In the genomic region with DNA sequence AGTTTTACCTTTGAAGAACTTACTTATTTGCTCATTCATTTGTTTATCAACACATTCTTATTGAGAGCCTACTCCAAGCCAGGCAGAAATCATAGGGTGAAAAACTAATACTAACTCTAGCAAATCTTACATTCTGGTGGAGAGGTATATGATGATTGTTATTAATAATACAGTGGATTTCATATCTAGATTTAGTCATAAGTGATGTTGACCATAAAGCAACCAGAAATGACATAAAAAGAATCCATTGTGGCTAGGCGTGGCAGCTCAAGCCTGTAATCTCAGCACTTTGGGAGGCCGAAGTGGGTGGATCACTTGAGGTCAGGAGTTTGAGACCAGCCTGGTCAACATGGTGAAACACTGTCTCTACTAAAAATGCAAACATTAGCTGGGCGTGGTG, we compare ENCODE assay signal across 13 cellular contexts. TPM values are rescaled to one million over a fixed set of nuclear protein-coding genes. Genes with fewer than 3 reads are reported as not detected.
DNase-seq lines count a peak whose midpoint lies in the region; ATAC-seq and TF ChIP-seq lines count a peak whose summit lies in the region.
"Had no signal": no experiment of that assay in that cellular context is flagged by ENCODE, and none has a peak within 500 bp of the region (broad histone marks: within the 10 kb centered on the region; RNA-seq: fewer than 3 reads in every experiment).

No MANE protein-coding gene starts in this region.

- CTCF ChIA-PET in CD8-positive, alpha-beta T cell (lab: Charles Lee), result no interaction called here
- CTCF ChIA-PET in T-cell (lab: Charles Lee), result no interaction called here

- peaks cover 8% of the 10 kb centered on the region for H3K36me3 ChIP-seq in CD8-positive, alpha-beta T cell (ENCODE audit: insufficient read depth, low read length)
- peaks cover 0 to 42% (median 3%) of the 10 kb centered on the region in 3 donors for H3K36me3 ChIP-seq in esophagus squamous epithelium

- no peak overlapping the region for H3K27ac ChIP-seq in CD8-positive, alpha-beta T cell (ENCODE audit: low read depth, low read length)
- peak overlapping the region; percentile 46 to 80 (median 73) for H3K27ac ChIP-seq in esophagus squamous epithelium

- H3K4me3 Mint-ChIP-seq in CD8-positive, alpha-beta T cell, result no peak overlapping the region
- no peak overlapping the region for H3K4me3 Mint-ChIP-seq in T-cell
- H3K4me3 Mint-ChIP-seq in stimulated activated effector memory CD8-positive, alpha-beta T cell treated with anti-CD3 and anti-CD28 coated beads, Interleukin-12 subunit alpha, Interleukin-12 subunit beta, amount 100 ng/mL, for 72 hours, result peak overlapping the region; percentile 5
- H3K4me3 Mint-ChIP-seq in osteocyte (ENCODE audit: unreplicated experiment), result no peak overlapping the region
- H3K4me3 Mint-ChIP-seq: CD8-positive, alpha-beta memory T cell had no signal

- peaks cover 72% of the 10 kb centered on the region for H3K4me1 Mint-ChIP-seq in CD8-positive, alpha-beta T cell (ENCODE audit: low read depth)
- H3K4me1 Mint-ChIP-seq in T-cell (peaks cover 62 to 72% (median 67%) of the 10 kb centered on the region in 3 donors), osteocyte (ENCODE audit: unreplicated experiment) (peaks cover 29% of the 10 kb centered on the region)
- H3K4me1 Mint-ChIP-seq in stimulated activated effector memory CD8-positive, alpha-beta T cell treated with anti-CD3 and anti-CD28 coated beads, Interleukin-12 subunit alpha, Interleukin-12 subunit beta, amount 100 ng/mL, for 72 hours, result peaks cover 54% of the 10 kb centered on the region

- H3K9me3 Mint-ChIP-seq in CD8-positive, alpha-beta T cell, result peaks cover 3% of the 10 kb centered on the region
- H3K9me3 Mint-ChIP-seq in T-cell (peaks cover 0 to 2% (median 0%) of the 10 kb centered on the region in 3 donors), osteocyte (ENCODE audit: unreplicated experiment) (peaks cover 5% of the 10 kb centered on the region)
- peaks cover 1% of the 10 kb centered on the region for H3K9me3 Mint-ChIP-seq in stimulated activated effector memory CD8-positive, alpha-beta T cell treated with anti-CD3 and anti-CD28 coated beads, Interleukin-12 subunit alpha, Interleukin-12 subunit beta, amount 100 ng/mL, for 72 hours
- H3K9me3 Mint-ChIP-seq: CD8-positive, alpha-beta memory T cell had no signal

- TF ChIP-seq CTCF in CD8-positive, alpha-beta T cell (IDR thresholded peaks at IDR 0.05), result no peak
- TF ChIP-seq CTCF in esophagus squamous epithelium (IDR thresholded peaks at IDR 0.05), result no peak
- no peak for TF ChIP-seq CTCF in osteocyte (IDR thresholded peaks at IDR 0.05)

- H3K4me1 ChIP-seq in CD8-positive, alpha-beta T cell (ENCODE audit: insufficient read depth, low read length), result peaks cover 4% of the 10 kb centered on the region
- peaks cover 17 to 78% (median 23%) of the 10 kb centered on the region in 3 donors for H3K4me1 ChIP-seq in esophagus squamous epithelium

- intact Hi-C loops in CD8-positive, alpha-beta T cell (cut with DNase I, micrococcal nuclease), result loop anchor here in 1 of 2 experiments (5.0 kb wide), 1 partner anchor 34 kb away; no protein-coding TSS in a partner anchor
- intact Hi-C loops in esophagus squamous epithelium (cut with DNase I), result no loop called here

- no peak for TF ChIP-seq POLR2A in esophagus squamous epithelium (IDR thresholded peaks at IDR 0.05)

- ATAC-seq in CD8-positive, alpha-beta T cell, result no peak
- ATAC-seq in T-cell (replicated peaks in 1 of 4) (no peak), GM21515 (IDR thresholded peaks at IDR 0.05; ENCODE audit: unreplicated experiment) (no peak), GM19395 (IDR thresholded peaks at IDR 0.05; ENCODE audit: unreplicated experiment) (no peak)
- peak; percentile 43 for ATAC-seq in stimulated activated effector memory CD8-positive, alpha-beta T cell treated with anti-CD3 and anti-CD28 coated beads, Interleukin-12 subunit alpha, Interleukin-12 subunit beta, amount 100 ng/mL, for 72 hours
- ATAC-seq: activated CD4-positive, CD25-positive, alpha-beta regulatory T cell treated with anti-CD3 and anti-CD28 coated beads, Interleukin-2, amount 50 U/mL, for 24 hours had no signal

- peaks cover 62% of the 10 kb centered on the region for H3K36me3 Mint-ChIP-seq in CD8-positive, alpha-beta T cell
- H3K36me3 Mint-ChIP-seq in T-cell (peaks cover 59% of the 10 kb centered on the region), osteocyte (ENCODE audit: unreplicated experiment) (peaks cover 18% of the 10 kb centered on the region)
- peaks cover 68% of the 10 kb centered on the region for H3K36me3 Mint-ChIP-seq in stimulated activated effector memory CD8-positive, alpha-beta T cell treated with anti-CD3 and anti-CD28 coated beads, Interleukin-12 subunit alpha, Interleukin-12 subunit beta, amount 100 ng/mL, for 72 hours

- WGBS in esophagus squamous epithelium, 2 donors, result 47 to 58% methylated on average over 3 of the region's 3 CpGs

- POLR2A ChIA-PET in CD8-positive, alpha-beta T cell (lab: Charles Lee), result no interaction called here
- POLR2A ChIA-PET in T-cell (lab: Charles Lee), result interaction anchor here in 1 of 2 donors (0.7 kb wide), 1 partner anchor 1524 kb away, joined by 6 read pairs; no protein-coding TSS in a partner anchor

- no peak for DNase-seq in CD8-positive, alpha-beta T cell
- DNase-seq in T-cell (no peak), esophagus squamous epithelium (lab: John Stamatoyannopoulos, UW) (no peak), osteocyte (ENCODE audit: extremely low spot score, unreplicated experiment) (no peak)
- DNase-seq in stimulated activated effector memory CD8-positive, alpha-beta T cell treated with anti-CD3 and anti-CD28 coated beads, Interleukin-12 subunit alpha, Interleukin-12 subunit beta, amount 100 ng/mL, for 72 hours (ENCODE audit: low spot score in 2 of 2), result no peak
- DNase-seq: amniotic stem cell; CD8-positive, alpha-beta memory T cell; GDM1; midbrain had no signal

- no peak overlapping the region for H3K4me3 ChIP-seq in CD8-positive, alpha-beta T cell (ENCODE audit: low read depth, low read length)
- peak overlapping the region; percentile 22 to 61 (median 41) for H3K4me3 ChIP-seq in esophagus squamous epithelium

- no peaks in the 10 kb centered on the region for H3K27me3 ChIP-seq in CD8-positive, alpha-beta T cell (ENCODE audit: insufficient read depth, low read length)
- H3K27me3 ChIP-seq in esophagus squamous epithelium, result no peaks in the 10 kb centered on the region

- H3K27me3 Mint-ChIP-seq in CD8-positive, alpha-beta T cell (ENCODE audit: low read depth), result no peaks in the 10 kb centered on the region
- H3K27me3 Mint-ChIP-seq in T-cell (no peaks in the 10 kb centered on the region), osteocyte (ENCODE audit: unreplicated experiment) (no peaks in the 10 kb centered on the region)
- H3K27me3 Mint-ChIP-seq: CD8-positive, alpha-beta memory T cell; progenitor cell of endocrine pancreas had no signal

- no peaks in the 10 kb centered on the region for H3K9me3 ChIP-seq in CD8-positive, alpha-beta T cell (ENCODE audit: low read length)
- no peaks in the 10 kb centered on the region for H3K9me3 ChIP-seq in esophagus squamous epithelium

- H3K27ac Mint-ChIP-seq in CD8-positive, alpha-beta T cell, result peak overlapping the region; percentile 63
- peak overlapping the region; percentile 60 to 84 for H3K27ac Mint-ChIP-seq in T-cell
- H3K27ac Mint-ChIP-seq in stimulated activated effector memory CD8-positive, alpha-beta T cell treated with anti-CD3 and anti-CD28 coated beads, Interleukin-12 subunit alpha, Interleukin-12 subunit beta, amount 100 ng/mL, for 72 hours, result peak overlapping the region; percentile 57
- H3K27ac Mint-ChIP-seq in osteocyte (ENCODE audit: unreplicated experiment), result no peak overlapping the region
- H3K27ac Mint-ChIP-seq: progenitor cell of endocrine pancreas had no signal

RNA-seq across cellular contexts. Expression of gene IL20RB, which starts 26.2 kb away (rescaled TPM):
- 1 to 10 TPM; 1.2 to 1.5 TPM for total RNA-seq in CD8-positive, alpha-beta T cell
- total RNA-seq in T-cell (1 to 10 TPM; 1.8 to 3.8 (median 2.2) TPM), esophagus squamous epithelium (100 to 1,000 TPM in 3 of 4 donors, 10 to 100 TPM in 1; 95.1 to 112 (median 105) TPM), osteocyte (0.55 TPM in 1 of 2 replicates, not detected in the other)

Comparison
In these comparisons a context has a peak if more than half of its experiments do, and no peak if none do; other contexts are left out.
1. RNA of gene IL20RB, which starts 26.2 kb away (total RNA-seq): 95.1 to 112 TPM in esophagus squamous epithelium; 1.8 to 3.8 TPM in T-cell, 1.2 to 1.5 TPM in CD8-positive, alpha-beta T cell and 0.55 TPM in osteocyte; every median in the first group is over 10 times any median in the second.